In genomic region chr7:132398253-132398913, GRCh38 we compare ENCODE assay signal across 14 cellular contexts.
DNase-seq lines count a peak whose midpoint lies in the region; ATAC-seq and TF ChIP-seq lines count a peak whose summit lies in the region.
"Had no signal": no experiment of that assay in that cellular context is flagged by ENCODE, and none has a peak within 500 bp of the region (broad histone marks: within the 10 kb centered on the region; RNA-seq: fewer than 3 reads in every experiment).

No MANE protein-coding gene starts in this region.

- H3K9me3 Mint-ChIP-seq in nephron progenitor cell = peaks cover 8% of the 10 kb centered on the region
- H3K9me3 Mint-ChIP-seq: CD4-positive, alpha-beta T cell had no signal

- H3K27ac ChIP-seq in right atrium auricular region = peak overlapping the region; percentile 55
- H3K27ac ChIP-seq in heart left ventricle = peak overlapping the region in 1 of 12 donors; percentile 51

- no peak for TF ChIP-seq POLR2A in heart left ventricle (IDR thresholded peaks at IDR 0.05)

- H3K4me1 Mint-ChIP-seq in nephron progenitor cell = peaks cover 52% of the 10 kb centered on the region
- H3K4me1 Mint-ChIP-seq: B cell had no signal

- no peak overlapping the region for H3K27ac Mint-ChIP-seq in nephron progenitor cell
- H3K27ac Mint-ChIP-seq: B cell; CD4-positive, alpha-beta T cell had no signal

- DNase-seq in right atrium auricular region (ENCODE audit: low spot score) (no peak), heart left ventricle (no peak), SK-N-DZ (ENCODE audit: low spot score) (peak; percentile 62), nephron progenitor cell (peak; percentile 20), RKO (ENCODE audit: low spot score) (no peak), NCI-H2029 (lab: John Stamatoyannopoulos, UW) (no peak), H7 (no peak)
- DNase-seq: CD4-positive, alpha-beta T cell; NCI-H187; NCI-H510A treated with DMSO at 0.1 percent for 48 hours; Right ventricle myocardium superior had no signal

- no peak for TF ChIP-seq CTCF in right atrium auricular region (IDR thresholded peaks at IDR 0.05)
- no peak for TF ChIP-seq CTCF in heart left ventricle (IDR thresholded peaks at IDR 0.05)
- no peak for TF ChIP-seq CTCF in nephron progenitor cell (IDR thresholded peaks at IDR 0.05)

- intact Hi-C loops in heart left ventricle (cut with DNase I) = loop anchor here in 8 of 10 donors (5.0 to 10.0 kb wide), 6 partner anchors 71 to 184 kb away; partner anchors contain the start of gene PLXNA4 (in 2 of the 8)

- WGBS in heart left ventricle, 4 donors = 77 to 89% (median 84%) methylated on average over 6 to 14 of the region's 14 CpGs

- H3K4me3 ChIP-seq in right atrium auricular region (no peak overlapping the region), heart left ventricle (no peak overlapping the region), H7 (ENCODE audit: insufficient read depth, low read depth, low read length) (no peak overlapping the region)
- H3K4me3 ChIP-seq: K562 had no signal

- peaks cover 5% of the 10 kb centered on the region for H3K36me3 Mint-ChIP-seq in nephron progenitor cell (ENCODE audit: low read depth)

- H3K9me3 ChIP-seq in right atrium auricular region (no peaks in the 10 kb centered on the region), heart left ventricle (no peaks in the 10 kb centered on the region)

- no peak overlapping the region for H3K4me3 Mint-ChIP-seq in nephron progenitor cell
- H3K4me3 Mint-ChIP-seq: B cell; CD4-positive, alpha-beta T cell had no signal

- peaks cover 51% of the 10 kb centered on the region for H3K27me3 Mint-ChIP-seq in nephron progenitor cell (ENCODE audit: low read depth, poor library complexity)
- H3K27me3 Mint-ChIP-seq: B cell; CD4-positive, alpha-beta T cell had no signal

- ATAC-seq in heart left ventricle (no peak), GM21423 (IDR thresholded peaks at IDR 0.05; ENCODE audit: unreplicated experiment) (no peak)
- ATAC-seq: K562 had no signal

- no peaks in the 10 kb centered on the region for H3K36me3 ChIP-seq in right atrium auricular region
- H3K36me3 ChIP-seq in heart left ventricle = no peaks in the 10 kb centered on the region
- H3K36me3 ChIP-seq in H7 (replicated peaks; ENCODE audit: control insufficient read depth, insufficient read depth, low read length) = no peaks in the 10 kb centered on the region

- H3K27me3 ChIP-seq in right atrium auricular region (no peaks in the 10 kb centered on the region), heart left ventricle (no peaks in the 10 kb centered on the region), H7 (ENCODE audit: control insufficient read depth, insufficient read depth, low read length) (no peaks in the 10 kb centered on the region)

- H3K4me1 ChIP-seq in right atrium auricular region (peaks cover 0 to 83% of the 10 kb centered on the region in 2 donors), heart left ventricle (peaks cover 0 to 94% (median 37%) of the 10 kb centered on the region in 12 donors)

Comparison
In these comparisons a context has a peak if more than half of its experiments do, and no peak if none do; other contexts are left out.
1. DNase-seq: peak in SK-N-DZ (single experiment) and nephron progenitor cell (single experiment); none in right atrium auricular region (single experiment), heart left ventricle (0 of 5), RKO (single experiment), NCI-H2029 (single experiment) and H7 (single experiment).